In the genomic region with DNA sequence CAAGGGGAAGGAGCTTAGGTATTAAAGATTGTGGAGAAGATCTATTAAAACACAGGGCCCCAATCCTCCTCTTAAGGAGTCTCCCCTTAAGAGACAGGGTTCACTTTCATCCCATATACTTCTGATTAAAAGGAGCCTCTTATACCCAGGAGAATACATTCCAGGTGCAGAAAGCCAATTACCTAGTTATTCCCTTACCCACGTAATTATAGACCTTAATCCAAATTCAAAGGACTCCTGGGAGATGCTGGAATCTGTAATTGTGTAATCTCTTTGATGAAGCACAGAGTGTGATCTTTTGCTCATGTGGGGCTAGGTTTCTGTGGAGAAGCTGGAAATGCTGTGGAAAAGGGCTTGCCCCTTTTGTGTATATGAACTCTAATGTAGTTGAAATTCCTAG, we compare ENCODE assay signal across 8 cellular contexts. TPM values are rescaled to one million over a fixed set of nuclear protein-coding genes. Genes with fewer than 3 reads are reported as not detected.
DNase-seq lines count a peak whose midpoint lies in the region; ATAC-seq and TF ChIP-seq lines count a peak whose summit lies in the region.

No MANE protein-coding gene starts in this region.

- no peak for ATAC-seq in CD8-positive, alpha-beta T cell
- no peak for ATAC-seq in central memory CD8-positive, alpha-beta T cell (replicated peaks; ENCODE audit: extremely low read depth, poor library complexity, severe bottlenecking)
- ATAC-seq in HG02623 (IDR thresholded peaks at IDR 0.05; ENCODE audit: unreplicated experiment) = no peak

- H3K4me1 ChIP-seq in CD8-positive, alpha-beta T cell (ENCODE audit: insufficient read depth, low read length) = peaks cover 28% of the 10 kb centered on the region
- H3K4me1 ChIP-seq in KMS-11 (ENCODE audit: low read depth, poor library complexity, severe bottlenecking) = peaks cover 34% of the 10 kb centered on the region

- peaks cover 15% of the 10 kb centered on the region; the same call in 1 of the 2 replicates for H4K20me1 ChIP-seq in KMS-11 (ENCODE audit: insufficient read depth)

- no peaks in the 10 kb centered on the region for H3K27me3 Mint-ChIP-seq in CD8-positive, alpha-beta T cell (ENCODE audit: low read depth)
- H3K27me3 Mint-ChIP-seq in central memory CD8-positive, alpha-beta T cell = no peaks in the 10 kb centered on the region
- H3K27me3 Mint-ChIP-seq in nephron (ENCODE audit: low read depth) = no peaks in the 10 kb centered on the region

- no peaks in the 10 kb centered on the region for H3K27me3 ChIP-seq in CD8-positive, alpha-beta T cell (ENCODE audit: insufficient read depth, low read length)
- H3K27me3 ChIP-seq in KMS-11 (ENCODE audit: insufficient read depth, low read depth) = no peaks in the 10 kb centered on the region

- no peaks in the 10 kb centered on the region for H3K9me3 Mint-ChIP-seq in CD8-positive, alpha-beta T cell
- no peaks in the 10 kb centered on the region for H3K9me3 Mint-ChIP-seq in central memory CD8-positive, alpha-beta T cell
- H3K9me3 Mint-ChIP-seq in nephron = no peaks in the 10 kb centered on the region

- H3K4me3 Mint-ChIP-seq in CD8-positive, alpha-beta T cell = peak overlapping the region; percentile 23
- peak overlapping the region; percentile 75 for H3K4me3 Mint-ChIP-seq in central memory CD8-positive, alpha-beta T cell
- peak overlapping the region; percentile 91 to 98 (median 95) for H3K4me3 Mint-ChIP-seq in nephron

- H3K4me3 ChIP-seq in CD8-positive, alpha-beta T cell (ENCODE audit: low read depth, low read length) = no peak overlapping the region
- no peak overlapping the region for H3K4me3 ChIP-seq in KMS-11 (IDR thresholded peaks at IDR 0.05; ENCODE audit: insufficient read depth, low read depth, low read length)

- peaks cover 17% of the 10 kb centered on the region for H3K36me3 Mint-ChIP-seq in CD8-positive, alpha-beta T cell
- peaks cover 4% of the 10 kb centered on the region for H3K36me3 Mint-ChIP-seq in central memory CD8-positive, alpha-beta T cell (ENCODE audit: insufficient read depth)
- H3K36me3 Mint-ChIP-seq in nephron (ENCODE audit: low read depth) = peaks cover 22% of the 10 kb centered on the region

- intact Hi-C loops in CD8-positive, alpha-beta T cell (cut with DNase I, micrococcal nuclease) = loop anchor here (2.0 to 10.0 kb wide), 9 partner anchors 35 to 807 kb away; a partner anchor contains a TSS

- no peaks in the 10 kb centered on the region for H3K36me3 ChIP-seq in CD8-positive, alpha-beta T cell (ENCODE audit: insufficient read depth, low read length)
- no peaks in the 10 kb centered on the region for H3K36me3 ChIP-seq in KMS-11 (ENCODE audit: insufficient read depth)

- H3K9me3 ChIP-seq in CD8-positive, alpha-beta T cell (ENCODE audit: low read length) = no peaks in the 10 kb centered on the region

- peak overlapping the region; percentile 99; the same call in 1 of the 2 replicates for H3K4me2 ChIP-seq in KMS-11

- H3K4me1 Mint-ChIP-seq in CD8-positive, alpha-beta T cell (ENCODE audit: low read depth) = peaks cover 39% of the 10 kb centered on the region
- H3K4me1 Mint-ChIP-seq in central memory CD8-positive, alpha-beta T cell = peaks cover 36% of the 10 kb centered on the region
- peaks cover 41% of the 10 kb centered on the region for H3K4me1 Mint-ChIP-seq in nephron

- no peak overlapping the region for H3K9ac ChIP-seq in KMS-11

- no peak for DNase-seq in CD8-positive, alpha-beta T cell
- DNase-seq in central memory CD8-positive, alpha-beta T cell (ENCODE audit: low spot score in 2 of 2) = no peak
- no peak for DNase-seq in HPDE6-E6E7 (ENCODE audit: extremely low spot score)
- no peak for DNase-seq in SW480 (ENCODE audit: low spot score)
- DNase-seq in GDM1 (lab: John Stamatoyannopoulos, UW) = no peak

- POLR2A ChIA-PET in CD8-positive, alpha-beta T cell (lab: Charles Lee) = interaction anchor here (1.4 kb wide), 1 partner anchor 298 kb away, joined by 6 read pairs; a partner anchor contains a TSS

- H3K27ac Mint-ChIP-seq in CD8-positive, alpha-beta T cell = peak overlapping the region; percentile 58
- H3K27ac Mint-ChIP-seq in central memory CD8-positive, alpha-beta T cell (ENCODE audit: low read depth) = peak overlapping the region; percentile 34
- peak overlapping the region; percentile 100 for H3K27ac Mint-ChIP-seq in nephron

- no peak for TF ChIP-seq CTCF in CD8-positive, alpha-beta T cell (IDR thresholded peaks at IDR 0.05)
- no peak for TF ChIP-seq CTCF in KMS-11 (conservative IDR thresholded peaks at IDR 0.05; ENCODE audit: low read depth, low read length)
- TF ChIP-seq CTCF in nephron (IDR thresholded peaks at IDR 0.05; ENCODE audit: unreplicated experiment in 3 of 3) = no peak

- CTCF ChIA-PET in CD8-positive, alpha-beta T cell (lab: Charles Lee) = interaction anchor here (1.0 to 2.9 kb wide), 14 partner anchors 9 to 394 kb away, joined by 3 to 15 read pairs (median 4); a partner anchor contains a TSS

- no peak overlapping the region for H3K27ac ChIP-seq in CD8-positive, alpha-beta T cell (ENCODE audit: low read depth, low read length)
- no peak overlapping the region for H3K27ac ChIP-seq in KMS-11

- H2AFZ ChIP-seq in KMS-11 (ENCODE audit: low read depth) = no peak overlapping the region

- peaks cover 40% of the 10 kb centered on the region for H3K79me2 ChIP-seq in KMS-11 (ENCODE audit: insufficient read depth, low read depth)

RNA-seq across cellular contexts. Expression of a gene that starts 1.4 kb away (rescaled TPM):
- 10 to 100 TPM; 40.6 to 42.9 TPM for total RNA-seq in CD8-positive, alpha-beta T cell

Comparison
In these comparisons a context has a peak if more than half of its experiments do, and no peak if none do; other contexts are left out.
1. H3K27ac Mint-ChIP-seq: peak in every context shown above with its lines; median percentile 100 in nephron; 58 in CD8-positive, alpha-beta T cell; 34 in central memory CD8-positive, alpha-beta T cell.
2. H3K4me3 Mint-ChIP-seq: peak in every context shown above with its lines; median percentile 95 in nephron; 75 in central memory CD8-positive, alpha-beta T cell; 23 in CD8-positive, alpha-beta T cell.